ENCODE assay signal across 8 cellular contexts in the genomic region with DNA sequence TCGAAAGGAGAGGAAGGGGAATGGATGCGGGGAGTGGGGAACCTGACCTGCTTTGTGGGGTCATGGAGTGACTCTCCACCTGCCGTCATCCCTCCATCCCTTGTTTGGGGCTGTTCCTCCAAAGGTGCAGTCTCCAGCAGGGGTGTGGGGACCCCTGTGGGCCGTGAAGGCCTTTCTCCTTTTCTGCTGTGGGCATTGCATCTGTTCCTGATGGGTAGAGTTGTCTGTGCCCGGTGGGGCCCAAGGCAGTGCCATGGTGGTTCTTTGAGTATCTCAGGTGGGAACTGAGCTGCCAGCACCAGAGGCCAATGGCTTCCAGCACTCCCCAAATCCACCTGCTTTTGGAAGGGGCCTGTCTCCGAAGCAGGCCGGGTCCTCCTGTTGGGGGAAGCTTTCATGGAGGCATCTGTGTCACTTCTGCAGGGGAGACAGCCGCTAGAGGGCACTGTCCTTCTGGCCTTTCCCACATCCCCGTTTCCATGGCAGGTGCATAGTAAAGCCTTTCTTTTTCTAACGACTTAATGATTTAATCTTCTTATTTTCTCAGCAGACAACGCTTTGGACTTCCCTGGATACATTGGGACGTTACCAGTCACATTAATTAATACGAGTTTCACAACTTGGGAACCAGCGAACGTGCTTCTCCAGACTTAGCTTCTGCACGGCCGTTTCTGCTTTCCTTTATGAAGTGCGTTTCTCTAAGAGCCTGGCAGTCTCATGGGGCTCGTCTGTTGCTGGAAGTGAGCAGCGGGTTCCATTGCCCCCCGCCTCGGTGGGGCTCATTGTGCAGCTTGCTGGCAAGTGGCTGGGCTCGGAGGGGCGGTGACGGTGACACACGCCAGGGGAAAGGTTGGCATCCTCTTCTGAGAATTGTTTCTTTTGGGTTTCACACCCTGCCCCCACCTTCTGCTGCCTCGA. TPM values are rescaled to one million over a fixed set of nuclear protein-coding genes. Genes with fewer than 3 reads are reported as not detected.
DNase-seq lines count a peak whose midpoint lies in the region; ATAC-seq and TF ChIP-seq lines count a peak whose summit lies in the region.

No MANE protein-coding gene starts in this region.

- H3K9me3 ChIP-seq in trophoblast cell (ENCODE audit: insufficient read depth, low read depth, low read length), result no peaks in the 10 kb centered on the region

- no peak overlapping the region for H3K14ac ChIP-seq in trophoblast cell (ENCODE audit: low read length)

- H2BK5ac ChIP-seq in trophoblast cell (ENCODE audit: low read depth, low read length, poor library complexity), result no peak overlapping the region

- no peak overlapping the region for H3K9ac ChIP-seq in trophoblast cell (ENCODE audit: low read length)

- H3K4me3 Mint-ChIP-seq in type B pancreatic cell, result no peak overlapping the region

- H3K23ac ChIP-seq in trophoblast cell (ENCODE audit: low read length), result no peak overlapping the region

- no peak overlapping the region for H3K4ac ChIP-seq in trophoblast cell (ENCODE audit: low read depth, low read length)

- H3K27me3 Mint-ChIP-seq in type B pancreatic cell, result peaks cover 3% of the 10 kb centered on the region

- peaks cover 8% of the 10 kb centered on the region for H3K4me1 Mint-ChIP-seq in type B pancreatic cell (ENCODE audit: unreplicated experiment)

- peak; percentile 95 for TF ChIP-seq CTCF in type B pancreatic cell (conservative IDR thresholded peaks at IDR 0.05)

- WGBS in trophoblast cell (ENCODE audit: extremely low coverage, insufficient coverage, insufficient read length), result no CpG with 5 or more reads among the region's 27 CpGs

- H3K79me2 ChIP-seq in trophoblast cell (ENCODE audit: control insufficient read depth, insufficient read depth, low read length, poor library complexity), result no peaks in the 10 kb centered on the region

- intact Hi-C loops in Right ventricle myocardium inferior (cut with DNase I), result loop anchor here (1.0 to 5.0 kb wide), 3 partner anchors 24 to 56 kb away; no protein-coding TSS in a partner anchor

- H3K27ac ChIP-seq in trophoblast cell (ENCODE audit: low read depth, low read length), result no peak overlapping the region

- H4K91ac ChIP-seq in trophoblast cell (ENCODE audit: low read depth, low read length), result no peak overlapping the region

- H3K18ac ChIP-seq in trophoblast cell (ENCODE audit: low read length), result no peak overlapping the region

- H4K12ac ChIP-seq in trophoblast cell (ENCODE audit: low read depth, low read length), result no peak overlapping the region

- H3K36me3 ChIP-seq in trophoblast cell (ENCODE audit: control insufficient read depth in 1 of 2, insufficient read depth in 2 of 2, low read length in 2 of 2), result no peaks in the 10 kb centered on the region

- ATAC-seq in SK-N-SH treated with all-trans-retinoic acid at 6 μM for 48 hours, result peak; percentile 87
- peak; percentile 37 to 55 for ATAC-seq in activated naive CD4-positive, alpha-beta T cell treated with anti-CD3 and anti-CD28 coated beads, Interleukin-2, amount 50 U/mL, for 72 hours
- ATAC-seq in Right ventricle myocardium inferior, result no peak
- ATAC-seq in GM19324 (IDR thresholded peaks at IDR 0.05; ENCODE audit: low FRiP score, unreplicated experiment), result no peak

- no peak overlapping the region for H3K4me2 ChIP-seq in trophoblast cell (ENCODE audit: low read length)

- peak; percentile 38 for DNase-seq in DMS79 (lab: John Stamatoyannopoulos, UW)
- peak; percentile 51 for DNase-seq in M059J (ENCODE audit: low read depth)
- peak in 1 of 2 donors; percentile 61 for DNase-seq in activated naive CD4-positive, alpha-beta T cell treated with anti-CD3 and anti-CD28 coated beads, Interleukin-2, amount 50 U/mL, for 72 hours (ENCODE audit: low spot score in 2 of 2)
- DNase-seq in Right ventricle myocardium inferior (ENCODE audit: missing footprints), result peak; percentile 84
- DNase-seq in trophoblast cell, result peak; percentile 28 to 75
- peak; percentile 78 for DNase-seq in type B pancreatic cell (ENCODE audit: extremely low spot score, unreplicated experiment)

- no peak overlapping the region for H2BK12ac ChIP-seq in trophoblast cell (ENCODE audit: low read length)

- H2BK120ac ChIP-seq in trophoblast cell (ENCODE audit: insufficient read depth, low read length, poor library complexity), result no peak overlapping the region

- no peak overlapping the region for H4K8ac ChIP-seq in trophoblast cell (ENCODE audit: low read depth, low read length)

- H2AK5ac ChIP-seq in trophoblast cell (ENCODE audit: low read length), result no peak overlapping the region

- H3K4me1 ChIP-seq in trophoblast cell (ENCODE audit: control insufficient read depth in 1 of 2, insufficient read depth in 2 of 2, low read length in 2 of 2), result no peaks in the 10 kb centered on the region

- no peak overlapping the region for H3K27ac Mint-ChIP-seq in activated naive CD4-positive, alpha-beta T cell treated with anti-CD3 and anti-CD28 coated beads, Interleukin-2, amount 50 U/mL, for 72 hours
- no peak overlapping the region for H3K27ac Mint-ChIP-seq in type B pancreatic cell

- H3K4me3 ChIP-seq in trophoblast cell (ENCODE audit: low read depth, low read length), result no peak overlapping the region

- no peak overlapping the region for H2AFZ ChIP-seq in trophoblast cell (ENCODE audit: insufficient read depth, low read length, poor library complexity)

- H3K36me3 Mint-ChIP-seq in activated naive CD4-positive, alpha-beta T cell treated with anti-CD3 and anti-CD28 coated beads, Interleukin-2, amount 50 U/mL, for 72 hours, result no peaks in the 10 kb centered on the region
- H3K36me3 Mint-ChIP-seq in type B pancreatic cell, result peaks cover 3% of the 10 kb centered on the region

- no peaks in the 10 kb centered on the region for H3K79me1 ChIP-seq in trophoblast cell (ENCODE audit: low read length)

- no peaks in the 10 kb centered on the region for H3K27me3 ChIP-seq in trophoblast cell (ENCODE audit: insufficient read depth, low read length)

- no peaks in the 10 kb centered on the region for H3K9me3 Mint-ChIP-seq in activated naive CD4-positive, alpha-beta T cell treated with anti-CD3 and anti-CD28 coated beads, Interleukin-2, amount 50 U/mL, for 72 hours
- no peaks in the 10 kb centered on the region for H3K9me3 Mint-ChIP-seq in type B pancreatic cell

TF ChIP-seq in SK-N-SH treated with all-trans-retinoic acid at 6 μM for 48 hours, 23 proteins besides CTCF, POLR2A, EP300 and RAD21 (continues in another document):
- TF ChIP-seq PPARA (CRISPR knock-in tag; IDR thresholded peaks at IDR 0.05; ENCODE audit: borderline replicate concordance) (no peak), GLIS3 (CRISPR knock-in tag; IDR thresholded peaks at IDR 0.05) (no peak), OSR1 (CRISPR knock-in tag; IDR thresholded peaks at IDR 0.05) (no peak), CSDC2 (CRISPR knock-in tag; IDR thresholded peaks at IDR 0.05) (no peak), RARB (CRISPR knock-in tag; IDR thresholded peaks at IDR 0.05) (no peak)
- TF ChIP-seq, protein P1, sequence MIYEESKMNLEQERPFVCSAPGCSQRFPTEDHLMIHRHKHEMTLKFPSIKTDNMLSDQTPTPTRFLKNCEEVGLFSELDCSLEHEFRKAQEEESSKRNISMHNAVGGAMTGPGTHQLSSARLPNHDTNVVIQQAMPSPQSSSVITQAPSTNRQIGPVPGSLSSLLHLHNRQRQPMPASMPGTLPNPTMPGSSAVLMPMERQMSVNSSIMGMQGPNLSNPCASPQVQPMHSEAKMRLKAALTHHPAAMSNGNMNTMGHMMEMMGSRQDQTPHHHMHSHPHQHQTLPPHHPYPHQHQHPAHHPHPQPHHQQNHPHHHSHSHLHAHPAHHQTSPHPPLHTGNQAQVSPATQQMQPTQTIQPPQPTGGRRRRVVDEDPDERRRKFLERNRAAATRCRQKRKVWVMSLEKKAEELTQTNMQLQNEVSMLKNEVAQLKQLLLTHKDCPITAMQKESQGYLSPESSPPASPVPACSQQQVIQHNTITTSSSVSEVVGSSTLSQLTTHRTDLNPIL (CRISPR knock-in tag; IDR thresholded peaks at IDR 0.05; ENCODE audit: low read depth), result no peak
- TF ChIP-seq, protein P2, sequence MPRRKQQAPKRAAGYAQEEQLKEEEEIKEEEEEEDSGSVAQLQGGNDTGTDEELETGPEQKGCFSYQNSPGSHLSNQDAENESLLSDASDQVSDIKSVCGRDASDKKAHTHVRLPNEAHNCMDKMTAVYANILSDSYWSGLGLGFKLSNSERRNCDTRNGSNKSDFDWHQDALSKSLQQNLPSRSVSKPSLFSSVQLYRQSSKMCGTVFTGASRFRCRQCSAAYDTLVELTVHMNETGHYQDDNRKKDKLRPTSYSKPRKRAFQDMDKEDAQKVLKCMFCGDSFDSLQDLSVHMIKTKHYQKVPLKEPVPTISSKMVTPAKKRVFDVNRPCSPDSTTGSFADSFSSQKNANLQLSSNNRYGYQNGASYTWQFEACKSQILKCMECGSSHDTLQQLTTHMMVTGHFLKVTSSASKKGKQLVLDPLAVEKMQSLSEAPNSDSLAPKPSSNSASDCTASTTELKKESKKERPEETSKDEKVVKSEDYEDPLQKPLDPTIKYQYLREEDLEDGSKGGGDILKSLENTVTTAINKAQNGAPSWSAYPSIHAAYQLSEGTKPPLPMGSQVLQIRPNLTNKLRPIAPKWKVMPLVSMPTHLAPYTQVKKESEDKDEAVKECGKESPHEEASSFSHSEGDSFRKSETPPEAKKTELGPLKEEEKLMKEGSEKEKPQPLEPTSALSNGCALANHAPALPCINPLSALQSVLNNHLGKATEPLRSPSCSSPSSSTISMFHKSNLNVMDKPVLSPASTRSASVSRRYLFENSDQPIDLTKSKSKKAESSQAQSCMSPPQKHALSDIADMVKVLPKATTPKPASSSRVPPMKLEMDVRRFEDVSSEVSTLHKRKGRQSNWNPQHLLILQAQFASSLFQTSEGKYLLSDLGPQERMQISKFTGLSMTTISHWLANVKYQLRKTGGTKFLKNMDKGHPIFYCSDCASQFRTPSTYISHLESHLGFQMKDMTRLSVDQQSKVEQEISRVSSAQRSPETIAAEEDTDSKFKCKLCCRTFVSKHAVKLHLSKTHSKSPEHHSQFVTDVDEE (CRISPR knock-in tag; IDR thresholded peaks at IDR 0.05), result no peak

RNA-seq across cellular contexts. Expression of a gene that starts 57.1 kb away (rescaled TPM):
- 0.15 TPM in 1 of 2 replicates, not detected in the other for total RNA-seq in M059J (2014; rRNA removed; shearing (Covaris generic))
- total RNA-seq in activated naive CD4-positive, alpha-beta T cell treated with anti-CD3 and anti-CD28 coated beads, Interleukin-2, amount 50 U/mL, for 72 hours, result 10 to 100 TPM; 21.6 to 73.7 TPM
- total RNA-seq in Right ventricle myocardium inferior (197 TPM), type B pancreatic cell (ENCODE audit: low replicate concordance) (7.2 and 15.9 TPM in 2 replicates)
- polyA plus RNA-seq in trophoblast cell (2013), result 0.94 and 1.00 TPM in 2 replicates

Comparison
In these comparisons a context has a peak if more than half of its experiments do, and no peak if none do; other contexts are left out.
1. ATAC-seq: peak in SK-N-SH treated with all-trans-retinoic acid at 6 μM for 48 hours (single experiment) and activated naive CD4-positive, alpha-beta T cell treated with anti-CD3 and anti-CD28 coated beads, Interleukin-2, amount 50 U/mL, for 72 hours (2 of 2); none in Right ventricle myocardium inferior (single experiment) and GM19324 (single experiment).